In the genomic region with DNA sequence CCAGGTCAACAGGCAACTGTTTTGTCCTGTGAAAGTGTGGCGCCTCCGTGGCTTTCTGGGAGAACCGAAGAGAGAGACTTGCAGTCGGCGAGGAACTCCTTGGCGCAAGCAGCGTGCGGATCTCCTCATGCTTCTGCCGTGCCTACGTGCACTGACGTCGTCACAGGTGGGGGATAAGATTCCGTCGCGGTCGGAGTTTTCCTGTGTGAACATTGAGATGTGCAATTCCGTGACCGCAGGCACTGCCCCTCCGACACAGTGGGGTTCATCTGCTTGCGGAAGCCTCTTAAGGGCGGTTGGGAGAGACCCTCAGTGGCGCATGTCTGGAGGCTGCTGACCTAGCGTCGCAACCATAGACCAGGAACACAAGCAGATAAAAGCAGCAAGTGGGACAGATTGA, we compare ENCODE assay signal across 1 cellular context.
TF ChIP-seq lines count a peak whose summit lies in the region.

No MANE protein-coding gene starts in this region.

TF ChIP-seq in IMR-90, 13 proteins besides CTCF, POLR2A, EP300 and RAD21:
- no peak for TF ChIP-seq MAZ (IDR thresholded peaks at IDR 0.05; ENCODE audit: borderline replicate concordance, low read depth, low read length)
- no peak for TF ChIP-seq RFX5 (IDR thresholded peaks at IDR 0.05; ENCODE audit: low read depth, low read length)
- TF ChIP-seq CHD1 (IDR thresholded peaks at IDR 0.05; ENCODE audit: low read depth, low read length) = no peak
- TF ChIP-seq NFE2L2 (IDR thresholded peaks at IDR 0.05; ENCODE audit: low read depth, low read length) = no peak
- TF ChIP-seq, protein P1, sequence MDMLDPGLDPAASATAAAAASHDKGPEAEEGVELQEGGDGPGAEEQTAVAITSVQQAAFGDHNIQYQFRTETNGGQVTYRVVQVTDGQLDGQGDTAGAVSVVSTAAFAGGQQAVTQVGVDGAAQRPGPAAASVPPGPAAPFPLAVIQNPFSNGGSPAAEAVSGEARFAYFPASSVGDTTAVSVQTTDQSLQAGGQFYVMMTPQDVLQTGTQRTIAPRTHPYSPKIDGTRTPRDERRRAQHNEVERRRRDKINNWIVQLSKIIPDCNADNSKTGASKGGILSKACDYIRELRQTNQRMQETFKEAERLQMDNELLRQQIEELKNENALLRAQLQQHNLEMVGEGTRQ (IDR thresholded peaks at IDR 0.05; ENCODE audit: low read depth, low read length) = no peak
- TF ChIP-seq BHLHE40 (IDR thresholded peaks at IDR 0.05; ENCODE audit: low read depth, low read length) = no peak
- TF ChIP-seq ELK1 (IDR thresholded peaks at IDR 0.05; ENCODE audit: borderline replicate concordance, low read depth, low read length) = no peak
- no peak for TF ChIP-seq MXI1 (IDR thresholded peaks at IDR 0.05; ENCODE audit: borderline replicate concordance, low read depth, low read length)
- no peak for TF ChIP-seq CEBPB (IDR thresholded peaks at IDR 0.05; ENCODE audit: low read depth, low read length)
- TF ChIP-seq MAFK (IDR thresholded peaks at IDR 0.05; ENCODE audit: low read depth, low read length) = no peak
- TF ChIP-seq SMC3 (IDR thresholded peaks at IDR 0.05; ENCODE audit: low read depth, low read length) = no peak
- TF ChIP-seq RCOR1 (IDR thresholded peaks at IDR 0.05; ENCODE audit: insufficient replicate concordance, low read length) = no peak
- no peak for TF ChIP-seq FOS (IDR thresholded peaks at IDR 0.05; ENCODE audit: low read depth, low read length)
TF ChIP-seq in IMR-90: peak in this region for 0.
